In the genomic region with DNA sequence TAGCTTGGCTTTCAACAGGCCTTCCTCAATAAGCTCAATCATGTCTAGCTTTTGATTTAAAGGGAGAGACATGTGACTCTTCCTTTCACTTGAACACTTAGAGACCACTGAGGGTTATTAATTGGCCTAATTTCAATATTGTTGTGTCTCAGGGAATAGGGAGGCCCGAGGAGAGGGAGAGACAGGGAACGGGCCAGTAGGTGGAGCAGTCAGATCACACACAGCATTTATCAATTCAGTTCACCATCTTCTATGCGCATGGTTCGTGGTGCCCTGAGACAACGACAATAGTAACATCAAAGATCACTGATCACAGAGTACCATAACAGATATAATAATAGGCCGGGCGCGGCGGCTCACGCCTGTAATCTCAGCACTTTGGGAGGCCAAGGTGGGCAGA, we compare ENCODE assay signal across 9 cellular contexts. TPM values are rescaled to one million over a fixed set of nuclear protein-coding genes. Genes with fewer than 3 reads are reported as not detected.
DNase-seq lines count a peak whose midpoint lies in the region; ATAC-seq and TF ChIP-seq lines count a peak whose summit lies in the region.
"Had no signal": no experiment of that assay in that cellular context is flagged by ENCODE, and none has a peak within 500 bp of the region (broad histone marks: within the 10 kb centered on the region; RNA-seq: fewer than 3 reads in every experiment).

No MANE protein-coding gene starts in this region.

- H3K27ac Mint-ChIP-seq in CD14-positive monocyte = no peak overlapping the region
- H3K27ac Mint-ChIP-seq in activated naive CD4-positive, alpha-beta T cell treated with anti-CD3 and anti-CD28 coated beads, Interleukin-2, amount 10 ng/mL, durations not matched to agents 7 days and 5 days = no peak overlapping the region
- H3K27ac Mint-ChIP-seq: activated naive CD8-positive, alpha-beta T cell had no signal

- no peaks in the 10 kb centered on the region for H3K9me3 ChIP-seq in iPS DF 6.9 (ENCODE audit: control insufficient read depth, insufficient read depth, low read length)
- H3K9me3 ChIP-seq in tibial nerve = no peaks in the 10 kb centered on the region

- CTCF ChIA-PET in activated naive CD4-positive, alpha-beta T cell treated with anti-CD3 and anti-CD28 coated beads, Interleukin-2, amount 10 ng/mL, durations not matched to agents 7 days and 5 days (lab: Charles Lee) = interaction anchor here (0.6 to 1.6 kb wide), 7 partner anchors 22 to 173 kb away, joined by 3 to 16 read pairs (median 4); no protein-coding TSS in a partner anchor

- peaks cover 0 to 4% (median 0%) of the 10 kb centered on the region in 3 donors for H3K27me3 Mint-ChIP-seq in CD14-positive monocyte (ENCODE audit: low read depth in 3 of 3)
- H3K27me3 Mint-ChIP-seq in activated naive CD4-positive, alpha-beta T cell treated with anti-CD3 and anti-CD28 coated beads, Interleukin-2, amount 10 ng/mL, durations not matched to agents 7 days and 5 days = no peaks in the 10 kb centered on the region
- H3K27me3 Mint-ChIP-seq: activated naive CD8-positive, alpha-beta T cell had no signal

- TF ChIP-seq EP300 in tibial nerve (IDR thresholded peaks at IDR 0.05) = no peak

- no peaks in the 10 kb centered on the region for H3K36me3 ChIP-seq in iPS DF 6.9 (ENCODE audit: control insufficient read depth, insufficient read depth, low read length)
- no peaks in the 10 kb centered on the region for H3K36me3 ChIP-seq in tibial nerve

- no peak overlapping the region for H3K4me3 ChIP-seq in iPS DF 6.9 (ENCODE audit: low read length)
- no peak overlapping the region for H3K4me3 ChIP-seq in tibial nerve

- peaks cover 23 to 31% of the 10 kb centered on the region in 2 donors for H3K36me3 Mint-ChIP-seq in CD14-positive monocyte
- H3K36me3 Mint-ChIP-seq in activated naive CD4-positive, alpha-beta T cell treated with anti-CD3 and anti-CD28 coated beads, Interleukin-2, amount 10 ng/mL, durations not matched to agents 7 days and 5 days = peaks cover 25% of the 10 kb centered on the region

- ATAC-seq in HG02970 (IDR thresholded peaks at IDR 0.05; ENCODE audit: low FRiP score, unreplicated experiment) = no peak
- no peak for ATAC-seq in GM18505 (IDR thresholded peaks at IDR 0.05; ENCODE audit: unreplicated experiment)

- H3K4me3 Mint-ChIP-seq in CD14-positive monocyte = no peak overlapping the region
- no peak overlapping the region for H3K4me3 Mint-ChIP-seq in activated naive CD4-positive, alpha-beta T cell treated with anti-CD3 and anti-CD28 coated beads, Interleukin-2, amount 10 ng/mL, durations not matched to agents 7 days and 5 days
- H3K4me3 Mint-ChIP-seq: activated naive CD8-positive, alpha-beta T cell had no signal

- intact Hi-C loops in CD14-positive monocyte (cut with micrococcal nuclease) = loop anchor here in 1 of 2 donors (5.0 kb wide), 1 partner anchor 173 kb away; no protein-coding TSS in a partner anchor

- TF ChIP-seq CTCF in CD14-positive monocyte (IDR thresholded peaks at IDR 0.05) (peak; percentile 31), tibial nerve (IDR thresholded peaks at IDR 0.05) (peak in 4 of 5 experiments; percentile 10 to 57 (median 22))

- no peaks in the 10 kb centered on the region for H3K9me3 Mint-ChIP-seq in CD14-positive monocyte
- H3K9me3 Mint-ChIP-seq in activated naive CD4-positive, alpha-beta T cell treated with anti-CD3 and anti-CD28 coated beads, Interleukin-2, amount 10 ng/mL, durations not matched to agents 7 days and 5 days = no peaks in the 10 kb centered on the region

- H3K27me3 ChIP-seq in iPS DF 6.9 (ENCODE audit: control insufficient read depth, insufficient read depth, low read length) (no peaks in the 10 kb centered on the region), tibial nerve (no peaks in the 10 kb centered on the region)

- H3K27ac ChIP-seq in iPS DF 6.9 (ENCODE audit: low read length) = no peak overlapping the region
- H3K27ac ChIP-seq in tibial nerve = no peak overlapping the region

- H3K4me1 Mint-ChIP-seq in CD14-positive monocyte = peaks cover 12% of the 10 kb centered on the region
- peaks cover 10% of the 10 kb centered on the region for H3K4me1 Mint-ChIP-seq in activated naive CD4-positive, alpha-beta T cell treated with anti-CD3 and anti-CD28 coated beads, Interleukin-2, amount 10 ng/mL, durations not matched to agents 7 days and 5 days

- no peak for DNase-seq in CD14-positive monocyte (ENCODE audit: low spot score)
- peak; percentile 5 to 29 for DNase-seq in Kasumi-1 (lab: John Stamatoyannopoulos, UW)
- peak; percentile 57 for DNase-seq in activated naive CD4-positive, alpha-beta T cell treated with anti-CD3 and anti-CD28 coated beads, Interleukin-2, amount 10 ng/mL, durations not matched to agents 7 days and 5 days
- peak; percentile 11 for DNase-seq in iPS DF 6.9 (ENCODE audit: low read depth, low spot score)
- peak in 1 of 2 donors; percentile 16 for DNase-seq in tibial nerve (ENCODE audit: low spot score in 2 of 2)
- DNase-seq in NCI-H1436 treated with DMSO at 0.1 percent for 48 hours (lab: John Stamatoyannopoulos, UW) = no peak

- no peak for TF ChIP-seq POLR2A in tibial nerve (IDR thresholded peaks at IDR 0.05)
- no peak for TF ChIP-seq POLR2A in GM18505 (IDR thresholded peaks at IDR 0.05; ENCODE audit: borderline replicate concordance, extremely low read depth, insufficient read depth, insufficient read length)

- no peaks in the 10 kb centered on the region for H3K4me1 ChIP-seq in iPS DF 6.9 (ENCODE audit: control insufficient read depth, insufficient read depth, low read length)
- H3K4me1 ChIP-seq in tibial nerve = no peaks in the 10 kb centered on the region

- WGBS in iPS DF 6.9 (ENCODE audit: insufficient coverage, insufficient read length) = no CpG with 5 or more reads among the region's 10 CpGs
- 52 to 64% methylated on average over 10 of the region's 10 CpGs for WGBS in tibial nerve, 2 donors

RNA-seq across cellular contexts. Expression of gene ZNF81, which starts 17.8 kb away (rescaled TPM):
- 1 to 10 TPM; 1.7 to 2.4 TPM for polyA plus RNA-seq in CD14-positive monocyte
- 1 to 10 TPM; 5.2 to 8.8 (median 6.6) TPM for total RNA-seq in tibial nerve

Comparison
In these comparisons a context has a peak if more than half of its experiments do, and no peak if none do; other contexts are left out.
1. DNase-seq: peak in Kasumi-1 (2 of 2), activated naive CD4-positive, alpha-beta T cell treated with anti-CD3 and anti-CD28 coated beads, Interleukin-2, amount 10 ng/mL, durations not matched to agents 7 days and 5 days (single experiment) and iPS DF 6.9 (single experiment); none in CD14-positive monocyte (single experiment) and NCI-H1436 treated with DMSO at 0.1 percent for 48 hours (single experiment).